In the genomic region with DNA sequence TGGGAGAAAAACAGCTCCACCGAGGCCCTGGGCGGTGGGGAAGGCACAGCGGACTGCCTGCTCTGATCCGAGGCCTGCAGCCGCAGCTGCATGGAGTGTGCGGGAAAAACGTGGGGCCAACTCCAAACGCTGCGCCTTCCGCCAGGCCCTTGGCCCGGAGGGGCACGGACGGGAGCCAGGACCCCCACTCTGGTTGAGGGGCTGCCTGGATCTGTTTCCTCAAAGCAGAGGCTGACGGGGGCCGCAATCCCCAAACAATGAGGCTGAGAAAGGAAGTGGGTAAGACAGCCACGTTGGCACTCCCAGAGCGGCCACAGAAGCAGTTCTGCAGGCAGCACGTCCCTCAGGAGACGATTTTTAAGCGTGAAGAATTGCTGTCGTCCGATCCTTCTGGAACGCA, we compare ENCODE assay signal across 21 cellular contexts.
DNase-seq lines count a peak whose midpoint lies in the region; ATAC-seq and TF ChIP-seq lines count a peak whose summit lies in the region.
"Had no signal": no experiment of that assay in that cellular context is flagged by ENCODE, and none has a peak within 500 bp of the region (broad histone marks: within the 10 kb centered on the region; RNA-seq: fewer than 3 reads in every experiment).

No MANE protein-coding gene starts in this region.

- WGBS in heart left ventricle, 4 donors, result 86 to 89% (median 87%) methylated on average over 23 of the region's 23 CpGs
- WGBS in aorta, 2 donors, result 82 to 83% methylated on average over 21 to 23 of the region's 23 CpGs

- peak; percentile 55 for DNase-seq in Right ventricle myocardium inferior (ENCODE audit: missing footprints)
- no peak for DNase-seq in right atrium auricular region (ENCODE audit: low spot score)
- DNase-seq in heart left ventricle, result peak in 3 of 5 donors; percentile 3 to 49 (median 15)
- DNase-seq in mucosa of descending colon, result peak in 2 of 3 donors; percentile 2 to 44
- DNase-seq in aorta, result peak; percentile 15 to 70
- DNase-seq: 8988T; Caco-2; CD4-positive, CD25-positive, alpha-beta regulatory T cell; GDM1; HFFc6; IMR-90; NCI-H1417 treated with DMSO at 0.1 percent for 48 hours; NCI-H1930; NCI-H226; NCI-H526; PC-3; RPMI8226 had no signal

- no peak overlapping the region for H3K27ac ChIP-seq in right atrium auricular region
- no peak overlapping the region for H3K27ac ChIP-seq in heart left ventricle
- H3K27ac ChIP-seq in aorta (ENCODE audit: low read depth in 1 of 2, low read length in 2 of 2), result no peak overlapping the region
- H3K27ac ChIP-seq: HL-60 had no signal

- H3K4me1 ChIP-seq in right atrium auricular region (peaks cover 0 to 6% of the 10 kb centered on the region in 2 donors), heart left ventricle (peaks cover 0 to 5% (median 0%) of the 10 kb centered on the region in 12 donors), mucosa of descending colon (ENCODE audit: low read depth) (no peaks in the 10 kb centered on the region), aorta (ENCODE audit: control insufficient read depth in 1 of 2, insufficient read depth in 2 of 2, low read length in 2 of 2) (no peaks in the 10 kb centered on the region)
- H3K4me1 ChIP-seq: Caco-2 had no signal

- no peak overlapping the region for H3K4me3 ChIP-seq in right atrium auricular region
- no peak overlapping the region for H3K4me3 ChIP-seq in heart left ventricle
- H3K4me3 ChIP-seq in mucosa of descending colon, result no peak overlapping the region
- H3K4me3 ChIP-seq in aorta (ENCODE audit: low read length in 2 of 2), result no peak overlapping the region

- H3K27me3 ChIP-seq in right atrium auricular region (no peaks in the 10 kb centered on the region), heart left ventricle (peaks cover 9 to 71% (median 17%) of the 10 kb centered on the region in 9 donors), aorta (ENCODE audit: control insufficient read depth in 1 of 2, insufficient read depth in 2 of 2, low read length in 1 of 2) (no peaks in the 10 kb centered on the region)

- H3K36me3 ChIP-seq in right atrium auricular region, result no peaks in the 10 kb centered on the region
- H3K36me3 ChIP-seq in heart left ventricle, result no peaks in the 10 kb centered on the region
- H3K36me3 ChIP-seq in mucosa of descending colon (ENCODE audit: low read depth), result no peaks in the 10 kb centered on the region
- H3K36me3 ChIP-seq in aorta (ENCODE audit: control insufficient read depth in 1 of 2, insufficient read depth in 2 of 2, low read length in 1 of 2), result no peaks in the 10 kb centered on the region

- no peak for TF ChIP-seq CTCF in right atrium auricular region (IDR thresholded peaks at IDR 0.05)
- TF ChIP-seq CTCF in heart left ventricle (IDR thresholded peaks at IDR 0.05), result no peak
- TF ChIP-seq CTCF in mucosa of descending colon (IDR thresholded peaks at IDR 0.05), result no peak

- H3K9me3 ChIP-seq in right atrium auricular region (no peaks in the 10 kb centered on the region), heart left ventricle (no peaks in the 10 kb centered on the region), mucosa of descending colon (no peaks in the 10 kb centered on the region), aorta (ENCODE audit: control insufficient read depth, low read length) (no peaks in the 10 kb centered on the region)
- H3K9me3 ChIP-seq: Caco-2 had no signal

- ATAC-seq in Right ventricle myocardium inferior (no peak), heart left ventricle (no peak), mucosa of descending colon (no peak), aorta (ENCODE audit: low FRiP score) (no peak), GM19463 (IDR thresholded peaks at IDR 0.05; ENCODE audit: unreplicated experiment) (no peak), GM18517 (IDR thresholded peaks at IDR 0.05; ENCODE audit: unreplicated experiment) (no peak), HG02798 (IDR thresholded peaks at IDR 0.05; ENCODE audit: poor library complexity, unreplicated experiment) (no peak)
- ATAC-seq: PC-3 had no signal

- intact Hi-C loops in Right ventricle myocardium inferior (cut with DNase I) (no loop called here), heart left ventricle (cut with DNase I) (no loop called here), mucosa of descending colon (cut with DNase I, micrococcal nuclease) (no loop called here), aorta (cut with DNase I) (no loop called here)

- TF ChIP-seq POLR2A in heart left ventricle (IDR thresholded peaks at IDR 0.05), result no peak
